Comparison of ENCODE assay signal across 11 cellular contexts in genomic region chr19:18465214-18465963, GRCh38. TPM values are rescaled to one million over a fixed set of nuclear protein-coding genes. Genes with fewer than 3 reads are reported as not detected.
DNase-seq lines count a peak whose midpoint lies in the region; ATAC-seq and TF ChIP-seq lines count a peak whose summit lies in the region.
"Had no signal": no experiment of that assay in that cellular context is flagged by ENCODE, and none has a peak within 500 bp of the region (broad histone marks: within the 10 kb centered on the region; RNA-seq: fewer than 3 reads in every experiment).

No MANE protein-coding gene starts in this region.

- H3K4me2 ChIP-seq in neural progenitor cell = no peak overlapping the region
- H3K4me2 ChIP-seq: SK-N-SH had no signal

- H2AFZ ChIP-seq in neural progenitor cell (replicated peaks) = no peak overlapping the region

- WGBS in tibial nerve, 2 donors = 92 to 93% methylated on average over 25 to 30 of the region's 30 CpGs

- peak overlapping the region; percentile 25 for H3K27ac Mint-ChIP-seq in activated naive CD8-positive, alpha-beta T cell treated with anti-CD3 and anti-CD28 coated beads, Interleukin-2, amount 10 ng/mL, durations not matched to agents 7 days and 5 days
- H3K27ac Mint-ChIP-seq in activated naive CD8-positive, alpha-beta T cell treated with anti-CD3 and anti-CD28 coated beads, Interleukin-2, amount 50 U/mL, for 24 hours = no peak overlapping the region
- peak overlapping the region; percentile 18 for H3K27ac Mint-ChIP-seq in neural progenitor cell

- H4K20me1 ChIP-seq in neural progenitor cell (ENCODE audit: low read depth) = peaks cover 42% of the 10 kb centered on the region

- no peaks in the 10 kb centered on the region for H3K9me3 Mint-ChIP-seq in activated naive CD8-positive, alpha-beta T cell treated with anti-CD3 and anti-CD28 coated beads, Interleukin-2, amount 10 ng/mL, durations not matched to agents 7 days and 5 days
- H3K9me3 Mint-ChIP-seq in activated naive CD8-positive, alpha-beta T cell treated with anti-CD3 and anti-CD28 coated beads, Interleukin-2, amount 50 U/mL, for 24 hours = no peaks in the 10 kb centered on the region
- H3K9me3 Mint-ChIP-seq in neural progenitor cell = no peaks in the 10 kb centered on the region

- H3F3A ChIP-seq in neural progenitor cell (ENCODE audit: low read depth) = no peaks in the 10 kb centered on the region

- POLR2A ChIA-PET in activated naive CD8-positive, alpha-beta T cell treated with anti-CD3 and anti-CD28 coated beads, Interleukin-2, amount 10 ng/mL, durations not matched to agents 7 days and 5 days (lab: Charles Lee) = no interaction called here

- no peak for TF ChIP-seq POLR2A in tibial nerve (IDR thresholded peaks at IDR 0.05)

- TF ChIP-seq CTCF in colonic mucosa (IDR thresholded peaks at IDR 0.05) (no peak), neural progenitor cell (IDR thresholded peaks at IDR 0.05) (no peak), tibial nerve (IDR thresholded peaks at IDR 0.05) (no peak)

- peaks cover 14% of the 10 kb centered on the region for H3K4me1 Mint-ChIP-seq in activated naive CD8-positive, alpha-beta T cell treated with anti-CD3 and anti-CD28 coated beads, Interleukin-2, amount 10 ng/mL, durations not matched to agents 7 days and 5 days
- peaks cover 11% of the 10 kb centered on the region for H3K4me1 Mint-ChIP-seq in activated naive CD8-positive, alpha-beta T cell treated with anti-CD3 and anti-CD28 coated beads, Interleukin-2, amount 50 U/mL, for 24 hours
- peaks cover 10% of the 10 kb centered on the region for H3K4me1 Mint-ChIP-seq in neural progenitor cell

- H3K27ac ChIP-seq in colonic mucosa = peak overlapping the region; percentile 64
- H3K27ac ChIP-seq in neural progenitor cell = no peak overlapping the region
- peak overlapping the region; percentile 62 to 87 (median 83) for H3K27ac ChIP-seq in tibial nerve

- H3K79me2 ChIP-seq in neural progenitor cell (ENCODE audit: low read depth) = peaks cover 3% of the 10 kb centered on the region

- DNase-seq in activated naive CD8-positive, alpha-beta T cell treated with anti-CD3 and anti-CD28 coated beads, Interleukin-2, amount 10 ng/mL, durations not matched to agents 7 days and 5 days = no peak
- DNase-seq in activated naive CD8-positive, alpha-beta T cell treated with anti-CD3 and anti-CD28 coated beads, Interleukin-2, amount 50 U/mL, for 24 hours = no peak
- no peak for DNase-seq in colonic mucosa
- DNase-seq in neural progenitor cell (ENCODE audit: low spot score) = no peak
- no peak for DNase-seq in tibial nerve (ENCODE audit: low spot score in 2 of 2)
- DNase-seq in HAP-1 (ENCODE audit: low spot score in 2 of 2) = no peak
- DNase-seq in putamen (ENCODE audit: low spot score) = no peak
- no peak for DNase-seq in NCI-H1105 treated with DMSO at 0.1 percent for 48 hours (lab: John Stamatoyannopoulos, UW)
- DNase-seq: activated gamma-delta T cell, SK-N-SH had no signal

- H3K9me3 ChIP-seq in colonic mucosa (no peaks in the 10 kb centered on the region), neural progenitor cell (ENCODE audit: low read depth) (no peaks in the 10 kb centered on the region), tibial nerve (no peaks in the 10 kb centered on the region), HAP-1 (no peaks in the 10 kb centered on the region)
- H3K9me3 ChIP-seq: mucosa of descending colon, SK-N-SH had no signal

- H3K4me3 ChIP-seq in colonic mucosa (no peak overlapping the region), neural progenitor cell (no peak overlapping the region), tibial nerve (no peak overlapping the region), HAP-1 (no peak overlapping the region)
- H3K4me3 ChIP-seq: mucosa of descending colon had no signal

- no peaks in the 10 kb centered on the region for H3K27me3 Mint-ChIP-seq in activated naive CD8-positive, alpha-beta T cell treated with anti-CD3 and anti-CD28 coated beads, Interleukin-2, amount 10 ng/mL, durations not matched to agents 7 days and 5 days
- no peaks in the 10 kb centered on the region for H3K27me3 Mint-ChIP-seq in activated naive CD8-positive, alpha-beta T cell treated with anti-CD3 and anti-CD28 coated beads, Interleukin-2, amount 50 U/mL, for 24 hours
- no peaks in the 10 kb centered on the region for H3K27me3 Mint-ChIP-seq in neural progenitor cell (ENCODE audit: insufficient read depth, low read depth)

- H3K4me3 Mint-ChIP-seq in activated naive CD8-positive, alpha-beta T cell treated with anti-CD3 and anti-CD28 coated beads, Interleukin-2, amount 10 ng/mL, durations not matched to agents 7 days and 5 days = no peak overlapping the region
- no peak overlapping the region for H3K4me3 Mint-ChIP-seq in activated naive CD8-positive, alpha-beta T cell treated with anti-CD3 and anti-CD28 coated beads, Interleukin-2, amount 50 U/mL, for 24 hours
- H3K4me3 Mint-ChIP-seq in neural progenitor cell = no peak overlapping the region

- in situ Hi-C loops in HAP-1 (cut with MboI; ENCODE audit: low sequenced_read_pairs) = no loop called here

- no peaks in the 10 kb centered on the region for H3K27me3 ChIP-seq in colonic mucosa
- no peaks in the 10 kb centered on the region for H3K27me3 ChIP-seq in neural progenitor cell
- no peaks in the 10 kb centered on the region for H3K27me3 ChIP-seq in tibial nerve
- no peaks in the 10 kb centered on the region for H3K27me3 ChIP-seq in HAP-1 (ENCODE audit: low read depth)

- TF ChIP-seq EP300 in tibial nerve (IDR thresholded peaks at IDR 0.05) = no peak

- peaks cover 12% of the 10 kb centered on the region for H3K36me3 ChIP-seq in colonic mucosa
- H3K36me3 ChIP-seq in neural progenitor cell = no peaks in the 10 kb centered on the region
- peaks cover 4 to 21% (median 12%) of the 10 kb centered on the region in 3 donors for H3K36me3 ChIP-seq in tibial nerve
- H3K36me3 ChIP-seq in HAP-1 (replicated peaks) = peaks cover 17% of the 10 kb centered on the region

- peaks cover 12% of the 10 kb centered on the region for H3K36me3 Mint-ChIP-seq in activated naive CD8-positive, alpha-beta T cell treated with anti-CD3 and anti-CD28 coated beads, Interleukin-2, amount 10 ng/mL, durations not matched to agents 7 days and 5 days
- H3K36me3 Mint-ChIP-seq in activated naive CD8-positive, alpha-beta T cell treated with anti-CD3 and anti-CD28 coated beads, Interleukin-2, amount 50 U/mL, for 24 hours (ENCODE audit: low read depth) = peaks cover 10% of the 10 kb centered on the region
- peaks cover 2% of the 10 kb centered on the region for H3K36me3 Mint-ChIP-seq in neural progenitor cell

- no peak for ATAC-seq in activated naive CD8-positive, alpha-beta T cell treated with anti-CD3 and anti-CD28 coated beads, Interleukin-2, amount 10 ng/mL, durations not matched to agents 7 days and 5 days (ENCODE audit: low read depth)
- ATAC-seq in activated naive CD8-positive, alpha-beta T cell treated with anti-CD3 and anti-CD28 coated beads, Interleukin-2, amount 50 U/mL, for 24 hours = no peak

- intact Hi-C loops in colonic mucosa (cut with DNase I) = loop anchor here (10.0 kb wide), 1 partner anchor 199 kb away; no protein-coding TSS in a partner anchor

- H3K9ac ChIP-seq in colonic mucosa (ENCODE audit: low read depth in 2 of 2, low read length in 2 of 2) = peak overlapping the region in 1 of 2 donors; percentile 43
- H3K9ac ChIP-seq in neural progenitor cell = no peak overlapping the region
- H3K9ac ChIP-seq: SK-N-SH had no signal

- H3K4me1 ChIP-seq in colonic mucosa (peaks cover 25% of the 10 kb centered on the region), neural progenitor cell (no peaks in the 10 kb centered on the region), tibial nerve (peaks cover 0 to 74% (median 36%) of the 10 kb centered on the region in 4 donors), HAP-1 (no peaks in the 10 kb centered on the region)

RNA-seq across cellular contexts. Expression of gene ISYNA1, which starts 27.5 kb away (rescaled TPM):
- 10 to 100 TPM; 39.6 to 43.4 TPM for total RNA-seq in activated naive CD8-positive, alpha-beta T cell treated with anti-CD3 and anti-CD28 coated beads, Interleukin-2, amount 10 ng/mL, durations not matched to agents 7 days and 5 days
- total RNA-seq in colonic mucosa (10 to 100 TPM; 17.7 to 25.7 TPM), neural progenitor cell (ENCODE audit: low replicate concordance) (81.7 and 203 TPM in 2 replicates), tibial nerve (10 to 100 TPM; 43.5 to 82.2 (median 52.4) TPM)

RNA-seq across cellular contexts. Expression of gene SSBP4, which starts 46.2 kb away (rescaled TPM):
- 100 to 1,000 TPM; 152 to 158 TPM for total RNA-seq in activated naive CD8-positive, alpha-beta T cell treated with anti-CD3 and anti-CD28 coated beads, Interleukin-2, amount 10 ng/mL, durations not matched to agents 7 days and 5 days
- total RNA-seq in colonic mucosa (10 to 100 TPM; 40.1 to 77.3 TPM), neural progenitor cell (ENCODE audit: low replicate concordance) (21.1 and 50.5 TPM in 2 replicates), tibial nerve (100 to 1,000 TPM in 1 of 4 donors, 10 to 100 TPM in 3; 67.4 to 172 (median 84.2) TPM)

RNA-seq across cellular contexts. Expression of gene ELL, which starts 56.5 kb away (rescaled TPM):
- total RNA-seq in activated naive CD8-positive, alpha-beta T cell treated with anti-CD3 and anti-CD28 coated beads, Interleukin-2, amount 10 ng/mL, durations not matched to agents 7 days and 5 days = 10 to 100 TPM; 28.5 to 31.2 TPM
- total RNA-seq in colonic mucosa = 10 to 100 TPM; 16.3 to 18.6 TPM
- total RNA-seq in neural progenitor cell (ENCODE audit: low replicate concordance) = 2.9 and 9.8 TPM in 2 replicates
- 10 to 100 TPM; 13.8 to 45.9 (median 26.0) TPM for total RNA-seq in tibial nerve
